8 cellular contexts compared by ENCODE assay signal in the genomic region with DNA sequence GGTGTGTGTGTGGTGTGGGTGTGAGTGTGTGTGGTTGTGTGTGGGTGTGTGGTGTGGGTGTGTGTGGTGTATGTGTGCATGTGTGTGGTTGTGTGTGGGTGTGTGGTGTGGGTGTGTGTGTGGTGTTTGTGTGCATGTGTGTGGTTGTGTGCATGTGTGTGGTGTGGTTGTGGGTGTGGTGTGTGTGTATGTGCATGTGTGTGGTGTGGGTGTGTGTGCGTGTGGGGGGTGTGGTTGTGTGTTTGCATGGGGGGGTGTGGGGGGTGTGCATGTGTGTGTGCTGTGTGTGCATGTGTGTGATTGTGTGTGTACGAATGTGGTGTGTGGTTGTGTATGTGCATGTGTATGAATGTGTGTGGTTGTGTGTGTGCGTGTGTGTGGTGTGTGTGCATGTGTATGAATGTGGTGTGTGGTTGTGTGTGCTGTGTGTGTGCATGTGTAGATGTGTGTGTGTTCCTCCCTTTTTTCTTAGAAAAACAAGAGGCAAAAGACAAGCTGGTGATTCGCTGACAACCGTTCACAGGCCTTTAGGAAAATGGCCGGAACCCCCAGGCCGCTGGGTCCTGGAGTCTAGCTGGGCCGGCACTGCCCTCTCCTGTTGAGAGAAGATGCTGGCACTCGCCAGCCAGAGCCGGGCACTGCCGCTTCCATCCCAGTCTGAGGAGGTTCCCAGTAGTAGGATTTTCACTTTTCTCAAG. TPM values are rescaled to one million over a fixed set of nuclear protein-coding genes. Genes with fewer than 3 reads are reported as not detected.
DNase-seq lines count a peak whose midpoint lies in the region; ATAC-seq and TF ChIP-seq lines count a peak whose summit lies in the region.

No MANE protein-coding gene starts in this region.

- H3K27ac Mint-ChIP-seq in naive thymus-derived CD8-positive, alpha-beta T cell: no peak overlapping the region

- no peaks in the 10 kb centered on the region for H4K20me1 ChIP-seq in osteoblast (ENCODE audit: insufficient read depth, low read length)

- no peaks in the 10 kb centered on the region for H3K27me3 ChIP-seq in Peyer's patch
- H3K27me3 ChIP-seq in osteoblast (ENCODE audit: insufficient read depth, low read length): no peaks in the 10 kb centered on the region
- no peaks in the 10 kb centered on the region for H3K27me3 ChIP-seq in vagina

- H3K4me1 ChIP-seq in Peyer's patch: no peaks in the 10 kb centered on the region
- peaks cover 5% of the 10 kb centered on the region for H3K4me1 ChIP-seq in osteoblast (ENCODE audit: insufficient read depth, low read length)
- no peaks in the 10 kb centered on the region for H3K4me1 ChIP-seq in vagina

- peak overlapping the region; percentile 57 for H2AFZ ChIP-seq in osteoblast (ENCODE audit: low read length)

- no peaks in the 10 kb centered on the region for H3K9me3 Mint-ChIP-seq in activated T-cell treated with anti-CD3 and anti-CD28 coated beads, Interleukin-2, amount 50 U/mL, for 4 hours
- peaks cover 0 to 2% (median 0%) of the 10 kb centered on the region in 9 donors for H3K9me3 Mint-ChIP-seq in naive thymus-derived CD8-positive, alpha-beta T cell

- H3K36me3 Mint-ChIP-seq in activated T-cell treated with anti-CD3 and anti-CD28 coated beads, Interleukin-2, amount 50 U/mL, for 4 hours (ENCODE audit: insufficient read depth): no peaks in the 10 kb centered on the region
- no peaks in the 10 kb centered on the region for H3K36me3 Mint-ChIP-seq in naive thymus-derived CD8-positive, alpha-beta T cell

- H3K36me3 ChIP-seq in Peyer's patch (no peaks in the 10 kb centered on the region), osteoblast (ENCODE audit: insufficient read depth, low read length) (no peaks in the 10 kb centered on the region), vagina (no peaks in the 10 kb centered on the region)

- H3K27ac ChIP-seq in Peyer's patch: no peak overlapping the region
- H3K27ac ChIP-seq in osteoblast (ENCODE audit: low read depth, low read length): no peak overlapping the region
- no peak overlapping the region for H3K27ac ChIP-seq in vagina

- ATAC-seq in activated T-cell treated with anti-CD3 and anti-CD28 coated beads, Interleukin-2, amount 50 U/mL, for 4 hours: no peak
- no peak for ATAC-seq in naive thymus-derived CD8-positive, alpha-beta T cell

- POLR2A ChIA-PET in naive thymus-derived CD8-positive, alpha-beta T cell (lab: Charles Lee): no interaction called here

- intact Hi-C loops in vagina (cut with DNase I): loop anchor here (2.0 kb wide), 1 partner anchor 341 kb away; the partner anchor contains the start of gene PRDM16

- TF ChIP-seq CTCF in Peyer's patch (IDR thresholded peaks at IDR 0.05): peak in 4 of 6 experiments; percentile 39 to 74 (median 68)
- TF ChIP-seq CTCF in fibroblast of pulmonary artery (IDR thresholded peaks at IDR 0.05; ENCODE audit: low read length, missing control alignments): peak; percentile 37
- peak; percentile 95 for TF ChIP-seq CTCF in osteoblast (IDR thresholded peaks at IDR 0.05; ENCODE audit: extremely low read depth, low read depth, low read length)
- TF ChIP-seq CTCF in vagina (IDR thresholded peaks at IDR 0.05): peak in 1 of 3 experiments; percentile 23

- TF ChIP-seq POLR2A in Peyer's patch (IDR thresholded peaks at IDR 0.05): no peak
- TF ChIP-seq POLR2A in vagina (IDR thresholded peaks at IDR 0.05): no peak

- H3K9me3 ChIP-seq in Peyer's patch (no peaks in the 10 kb centered on the region), osteoblast (ENCODE audit: low read depth, low read length) (no peaks in the 10 kb centered on the region), vagina (no peaks in the 10 kb centered on the region)

- DNase-seq in EL: peak; percentile 47
- DNase-seq in Peyer's patch: peak in 2 of 3 donors; percentile 59 to 71
- peak; percentile 41 for DNase-seq in fibroblast of pulmonary artery (ENCODE audit: low read depth)
- DNase-seq in osteoblast (ENCODE audit: insufficient read length, low spot score, missing footprints): peak; percentile 100
- no peak for DNase-seq in vagina (ENCODE audit: extremely low spot score in 2 of 2)
- no peak for DNase-seq in activated T-cell treated with anti-CD3 and anti-CD28 coated beads, Interleukin-2, amount 50 U/mL, for 4 hours
- DNase-seq in naive thymus-derived CD8-positive, alpha-beta T cell: no peak
- no peak for DNase-seq in SHP77 treated with DMSO at 0.1 percent for 48 hours (lab: John Stamatoyannopoulos, UW)

- no peaks in the 10 kb centered on the region for H3K79me2 ChIP-seq in osteoblast (ENCODE audit: insufficient read depth, low read length)

- H3K4me3 ChIP-seq in Peyer's patch: no peak overlapping the region
- H3K4me3 ChIP-seq in fibroblast of pulmonary artery (replicated peaks; ENCODE audit: low read depth, low read length): no peak overlapping the region
- H3K4me3 ChIP-seq in osteoblast (ENCODE audit: insufficient read depth, low read length): no peak overlapping the region
- H3K4me3 ChIP-seq in vagina: no peak overlapping the region

- no peaks in the 10 kb centered on the region for H3K4me1 Mint-ChIP-seq in activated T-cell treated with anti-CD3 and anti-CD28 coated beads, Interleukin-2, amount 50 U/mL, for 4 hours (ENCODE audit: low read depth)
- H3K4me1 Mint-ChIP-seq in naive thymus-derived CD8-positive, alpha-beta T cell: peaks cover 0 to 1% (median 0%) of the 10 kb centered on the region in 4 donors

- H3K4me2 ChIP-seq in osteoblast (ENCODE audit: insufficient read depth, low read length): no peak overlapping the region

- H3K4me3 Mint-ChIP-seq in activated T-cell treated with anti-CD3 and anti-CD28 coated beads, Interleukin-2, amount 50 U/mL, for 4 hours: no peak overlapping the region
- no peak overlapping the region for H3K4me3 Mint-ChIP-seq in naive thymus-derived CD8-positive, alpha-beta T cell

- H3K27me3 Mint-ChIP-seq in activated T-cell treated with anti-CD3 and anti-CD28 coated beads, Interleukin-2, amount 50 U/mL, for 4 hours (ENCODE audit: low read depth): no peaks in the 10 kb centered on the region
- peaks cover 0 to 9% (median 0%) of the 10 kb centered on the region in 5 donors for H3K27me3 Mint-ChIP-seq in naive thymus-derived CD8-positive, alpha-beta T cell

RNA-seq across cellular contexts. Expression of gene ARHGEF16, which starts 44.6 kb away (rescaled TPM):
- total RNA-seq in Peyer's patch (100 to 1,000 TPM in 3 of 4 donors, 10 to 100 TPM in 1; 43.7 to 225 (median 182) TPM), osteoblast (not detected in 2 replicates), vagina (6.4 TPM)
- under 1 TPM in 2 of 3 donors, not detected in 1; 0.13 to 0.15 TPM for total RNA-seq in activated T-cell treated with anti-CD3 and anti-CD28 coated beads, Interleukin-2, amount 50 U/mL, for 4 hours
- total RNA-seq in naive thymus-derived CD8-positive, alpha-beta T cell: not detected
- not detected for polyA plus RNA-seq in naive thymus-derived CD8-positive, alpha-beta T cell

Comparison
In these comparisons a context has a peak if more than half of its experiments do, and no peak if none do; other contexts are left out.
1. DNase-seq: peak in EL (single experiment), Peyer's patch (2 of 3), fibroblast of pulmonary artery (single experiment) and osteoblast (single experiment); none in vagina (0 of 2), activated T-cell treated with anti-CD3 and anti-CD28 coated beads, Interleukin-2, amount 50 U/mL, for 4 hours (single experiment), naive thymus-derived CD8-positive, alpha-beta T cell (0 of 10) and SHP77 treated with DMSO at 0.1 percent for 48 hours (single experiment).